ENCODE assay signal across 9 cellular contexts in the genomic region with DNA sequence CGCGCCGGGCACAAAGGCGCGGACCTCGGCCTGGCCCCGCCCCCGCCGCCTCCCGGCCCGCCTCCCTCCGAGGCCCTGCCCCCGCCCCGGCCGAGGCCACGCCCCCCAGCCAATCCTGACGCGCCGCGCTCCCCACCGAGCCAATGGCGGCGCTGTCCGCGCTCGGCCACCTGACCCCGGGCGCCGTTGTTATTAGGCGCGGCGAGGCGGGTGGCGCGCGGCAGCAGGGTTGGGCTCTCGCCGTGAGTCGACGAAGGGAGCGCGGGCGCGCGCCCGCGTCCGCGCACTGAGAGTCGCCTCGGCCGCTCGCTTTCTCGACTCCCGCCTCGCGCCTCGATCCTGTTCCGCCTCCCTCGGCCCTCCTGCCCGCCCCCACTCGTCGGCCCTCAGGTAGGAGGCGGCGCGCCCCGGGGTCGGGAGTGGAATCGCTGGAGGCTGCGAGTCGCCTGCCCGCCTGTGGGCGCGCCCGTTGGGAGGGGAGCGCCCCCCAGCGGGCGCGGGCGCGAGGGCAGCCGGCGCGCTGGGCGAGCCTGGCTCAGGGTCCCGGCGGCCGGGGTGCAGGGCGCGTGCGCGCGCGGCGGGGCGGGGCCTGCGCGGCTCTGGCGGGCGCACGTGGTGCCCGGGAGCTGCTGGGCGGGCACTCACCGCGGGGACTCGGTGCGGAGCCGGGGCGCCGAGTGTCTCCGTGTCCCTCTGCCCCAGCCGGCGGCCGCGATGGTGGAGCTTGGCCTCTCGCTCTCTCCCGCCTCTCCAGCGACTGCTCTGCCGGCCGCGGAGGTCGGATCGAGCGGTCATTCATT. TPM values are rescaled to one million over a fixed set of nuclear protein-coding genes. Genes with fewer than 3 reads are reported as not detected.
DNase-seq lines count a peak whose midpoint lies in the region; ATAC-seq lines count a peak whose summit lies in the region.
"Had no signal": no experiment of that assay in that cellular context is flagged by ENCODE, and none has a peak within 500 bp of the region (broad histone marks: within the 10 kb centered on the region; RNA-seq: fewer than 3 reads in every experiment).

No MANE protein-coding gene starts in this region.

- ATAC-seq in GM21528 (IDR thresholded peaks at IDR 0.05; ENCODE audit: low FRiP score, unreplicated experiment): peak; percentile 83
- ATAC-seq in T-helper 17 cell: peak; percentile 25
- ATAC-seq in effector memory CD8-positive, alpha-beta T cell (replicated peaks): peak; percentile 10
- ATAC-seq in memory B cell (ENCODE audit: low read depth): no peak

- H3K36me3 Mint-ChIP-seq in T-helper 17 cell (ENCODE audit: low read depth): peaks cover 5% of the 10 kb centered on the region
- H3K36me3 Mint-ChIP-seq in effector memory CD8-positive, alpha-beta T cell (ENCODE audit: insufficient read depth): no peaks in the 10 kb centered on the region
- peaks cover 3% of the 10 kb centered on the region for H3K36me3 Mint-ChIP-seq in memory B cell

- H3K9me3 Mint-ChIP-seq in effector memory CD8-positive, alpha-beta T cell: peaks cover 0 to 7% of the 10 kb centered on the region in 2 donors
- H3K9me3 Mint-ChIP-seq in memory B cell: peaks cover 2% of the 10 kb centered on the region

- H3K9me3 ChIP-seq in T-helper 17 cell (ENCODE audit: control insufficient read depth, low read length, poor library complexity, severe bottlenecking): no peaks in the 10 kb centered on the region

- DNase-seq in EH (ENCODE audit: low read depth): peak; percentile 66
- DNase-seq in KG1 (lab: John Stamatoyannopoulos, UW): peak; percentile 18
- DNase-seq in T-helper 17 cell: no peak
- DNase-seq in effector memory CD8-positive, alpha-beta T cell: no peak
- no peak for DNase-seq in memory B cell (ENCODE audit: low spot score in 2 of 2)
- DNase-seq in stimulated activated CD8-positive, alpha-beta memory T cell treated with anti-CD3 and anti-CD28 coated beads, Interleukin-15, amount 100 ng/mL, for 24 hours (ENCODE audit: low read depth): peak; percentile 31
- DNase-seq in NCI-H774 (lab: John Stamatoyannopoulos, UW): no peak

- H3K27me3 Mint-ChIP-seq in T-helper 17 cell: peaks cover 59% of the 10 kb centered on the region
- H3K27me3 Mint-ChIP-seq in effector memory CD8-positive, alpha-beta T cell: peaks cover 62 to 76% of the 10 kb centered on the region in 2 donors
- H3K27me3 Mint-ChIP-seq in memory B cell: peaks cover 18% of the 10 kb centered on the region

- H3K27ac Mint-ChIP-seq in T-helper 17 cell: no peak overlapping the region
- no peak overlapping the region for H3K27ac Mint-ChIP-seq in effector memory CD8-positive, alpha-beta T cell
- H3K27ac Mint-ChIP-seq in memory B cell: no peak overlapping the region

- H3K4me3 Mint-ChIP-seq in T-helper 17 cell (peak overlapping the region; percentile 68), memory B cell (peak overlapping the region; percentile 68)
- H3K4me3 Mint-ChIP-seq in effector memory CD8-positive, alpha-beta T cell: peak overlapping the region; percentile 76 to 77

- H3K4me1 Mint-ChIP-seq in T-helper 17 cell (peaks cover 6% of the 10 kb centered on the region), memory B cell (peaks cover 5% of the 10 kb centered on the region)
- H3K4me1 Mint-ChIP-seq in effector memory CD8-positive, alpha-beta T cell (ENCODE audit: low read depth in 2 of 2): peaks cover 0 to 3% of the 10 kb centered on the region in 2 donors

RNA-seq across cellular contexts. Expression of a gene that starts 0.4 kb away (rescaled TPM):
- not detected for total RNA-seq in T-helper 17 cell
- total RNA-seq: M059J had no signal

Comparison
In these comparisons a context has a peak if more than half of its experiments do, and no peak if none do; other contexts are left out.
1. DNase-seq: peak in EH (single experiment), KG1 (single experiment) and stimulated activated CD8-positive, alpha-beta memory T cell treated with anti-CD3 and anti-CD28 coated beads, Interleukin-15, amount 100 ng/mL, for 24 hours (single experiment); none in T-helper 17 cell (0 of 3), effector memory CD8-positive, alpha-beta T cell (0 of 3), memory B cell (0 of 2) and NCI-H774 (single experiment).
2. Peak in every context shown above with its lines, with median percentiles within 50 percentile points of each other: H3K4me3 Mint-ChIP-seq.